In genomic region chr13:30002577-30002976, GRCh38 we compare ENCODE assay signal across 12 cellular contexts.
DNase-seq lines count a peak whose midpoint lies in the region; ATAC-seq, FAIRE-seq and TF ChIP-seq lines count a peak whose summit lies in the region.
"Had no signal": no experiment of that assay in that cellular context is flagged by ENCODE, and none has a peak within 500 bp of the region (broad histone marks: within the 10 kb centered on the region; RNA-seq: fewer than 3 reads in every experiment).

No MANE protein-coding gene starts in this region.

- CTCF ChIA-PET in Caco-2 (lab: Charles Lee), result no interaction called here

- no peak overlapping the region for H3K4me3 ChIP-seq in keratinocyte (ENCODE audit: control insufficient read depth in 2 of 3, extremely low read depth in 1 of 3, insufficient read depth in 2 of 3, low read depth in 1 of 3, low read length in 3 of 3)
- H3K4me3 ChIP-seq in Caco-2 (ENCODE audit: low read depth, low read length), result no peak overlapping the region
- H3K4me3 ChIP-seq: gastrocnemius medialis had no signal

- peak; percentile 44 for DNase-seq in AG20443 (ENCODE audit: low spot score)
- DNase-seq in H54 (ENCODE audit: insufficient read length, low spot score), result peak; percentile 10
- DNase-seq in astrocyte of the hippocampus (ENCODE audit: low read depth, low spot score), result peak; percentile 60
- DNase-seq in keratinocyte (ENCODE audit: low read depth, low spot score), result peak; percentile 15
- DNase-seq in midbrain (lab: John Stamatoyannopoulos, UW), result no peak
- no peak for DNase-seq in DMS79 treated with DMSO at 0.1 percent for 48 hours (lab: John Stamatoyannopoulos, UW)
- DNase-seq in Caco-2, result no peak
- DNase-seq: gastrocnemius medialis, left cardiac atrium had no signal

- no peak overlapping the region for H3K27ac ChIP-seq in keratinocyte (ENCODE audit: control insufficient read depth, insufficient read depth, low read length)
- H3K27ac ChIP-seq: gastrocnemius medialis, KMS-11 had no signal

- H3K27me3 Mint-ChIP-seq in Caco-2 (ENCODE audit: insufficient read depth, unreplicated experiment), result no peaks in the 10 kb centered on the region

- intact Hi-C loops in Caco-2 (cut with micrococcal nuclease; ENCODE audit: unreplicated experiment), result no loop called here

- no peak for TF ChIP-seq CTCF in keratinocyte (optimal IDR thresholded peaks at IDR 0.05 in 1 of 3, IDR thresholded peaks at IDR 0.05 in 1 of 3, conservative IDR thresholded peaks at IDR 0.05 in 1 of 3; ENCODE audit: extremely low read depth in 1 of 3, insufficient read depth in 2 of 3, low read length in 3 of 3)
- TF ChIP-seq CTCF in Caco-2 (IDR thresholded peaks at IDR 0.05; ENCODE audit: insufficient read depth in 1 of 2, low read depth in 1 of 2, low read length in 1 of 2, severe bottlenecking in 1 of 2, unreplicated experiment in 1 of 2), result no peak

- H3K36me3 ChIP-seq in keratinocyte (ENCODE audit: control insufficient read depth in 2 of 2, extremely low read depth in 1 of 2, insufficient read depth in 2 of 2, low read length in 2 of 2), result no peaks in the 10 kb centered on the region
- H3K36me3 ChIP-seq in Caco-2 (ENCODE audit: control insufficient read depth, insufficient read depth, low read length), result no peaks in the 10 kb centered on the region
- H3K36me3 ChIP-seq: gastrocnemius medialis had no signal

- peak overlapping the region; percentile 28 for H3K4me2 ChIP-seq in keratinocyte (ENCODE audit: control insufficient read depth, extremely low read depth, insufficient read depth, low read depth, low read length)
- H3K4me2 ChIP-seq: KMS-11 had no signal

- no TSS peak for BruUV-seq in Caco-2 (replicated peaks; lab: Mats Ljungman, UMichigan)

- no peaks in the 10 kb centered on the region for H3K79me2 ChIP-seq in keratinocyte (ENCODE audit: control insufficient read depth, insufficient read depth, low read length)

- H3K4me1 ChIP-seq in keratinocyte (ENCODE audit: control insufficient read depth, extremely low read depth, insufficient read depth, low read length) (peaks cover 6% of the 10 kb centered on the region), Caco-2 (no peaks in the 10 kb centered on the region; the same call in 1 of the 2 replicates)
- H3K4me1 ChIP-seq: gastrocnemius medialis had no signal

- ATAC-seq in HG02852 (IDR thresholded peaks at IDR 0.05; ENCODE audit: unreplicated experiment), result no peak
- ATAC-seq: gastrocnemius medialis, left cardiac atrium, Right ventricle myocardium inferior had no signal

- no peaks in the 10 kb centered on the region for H3K36me3 Mint-ChIP-seq in Caco-2 (ENCODE audit: insufficient read depth, unreplicated experiment)

- no peaks in the 10 kb centered on the region for H3K9me3 Mint-ChIP-seq in Caco-2 (ENCODE audit: unreplicated experiment)

- POLR2A ChIA-PET in Caco-2 (lab: Charles Lee), result no interaction called here

- peaks cover 19% of the 10 kb centered on the region for H3K4me1 Mint-ChIP-seq in Caco-2 (ENCODE audit: low read depth, unreplicated experiment)

- FAIRE-seq in H54 (lab: Jason Lieb, UNC) (no peak), keratinocyte (lab: Jason Lieb, UNC) (peak; percentile 88)

- dilution Hi-C loops in keratinocyte (cut with MboI; ENCODE audit: extremely low pct_ligation_motif_present, low sequenced_read_pairs), result no loop called here

- H3K27me3 ChIP-seq in keratinocyte (ENCODE audit: control insufficient read depth, extremely low read depth, insufficient read depth, low read length) (no peaks in the 10 kb centered on the region), Caco-2 (replicated peaks; ENCODE audit: control insufficient read depth, insufficient read depth, low read length) (no peaks in the 10 kb centered on the region)
- H3K27me3 ChIP-seq: gastrocnemius medialis had no signal

- no peak overlapping the region for H3K27ac Mint-ChIP-seq in Caco-2 (ENCODE audit: unreplicated experiment)

- TF ChIP-seq POLR2A in H54 (IDR thresholded peaks at IDR 0.05; ENCODE audit: low read depth, low read length), result no peak

- H3K4me3 Mint-ChIP-seq in Caco-2 (ENCODE audit: unreplicated experiment), result no peak overlapping the region

- H3K9ac ChIP-seq in keratinocyte (ENCODE audit: control insufficient read depth, extremely low read depth, insufficient read depth, low read length), result no peak overlapping the region
- H3K9ac ChIP-seq: KMS-11 had no signal

- no peaks in the 10 kb centered on the region for H4K20me1 ChIP-seq in keratinocyte (ENCODE audit: control insufficient read depth, extremely low read depth, insufficient read depth, low read length)

- H3K9me1 ChIP-seq in keratinocyte (ENCODE audit: control insufficient read depth, extremely low read depth, insufficient read depth, low read length), result no peaks in the 10 kb centered on the region

- no peak overlapping the region for H2AFZ ChIP-seq in keratinocyte (ENCODE audit: control insufficient read depth, low read length)

- no peaks in the 10 kb centered on the region for H3K9me3 ChIP-seq in keratinocyte (ENCODE audit: control insufficient read depth, low read depth, low read length)
- H3K9me3 ChIP-seq in Caco-2, result no peaks in the 10 kb centered on the region
- H3K9me3 ChIP-seq: gastrocnemius medialis had no signal

Comparison
In these comparisons a context has a peak if more than half of its experiments do, and no peak if none do; other contexts are left out.
1. DNase-seq: peak in AG20443 (single experiment), H54 (single experiment), astrocyte of the hippocampus (single experiment) and keratinocyte (single experiment); none in midbrain (single experiment), DMS79 treated with DMSO at 0.1 percent for 48 hours (single experiment) and Caco-2 (0 of 2).